ENCODE assay signal across 23 cellular contexts in the genomic region with DNA sequence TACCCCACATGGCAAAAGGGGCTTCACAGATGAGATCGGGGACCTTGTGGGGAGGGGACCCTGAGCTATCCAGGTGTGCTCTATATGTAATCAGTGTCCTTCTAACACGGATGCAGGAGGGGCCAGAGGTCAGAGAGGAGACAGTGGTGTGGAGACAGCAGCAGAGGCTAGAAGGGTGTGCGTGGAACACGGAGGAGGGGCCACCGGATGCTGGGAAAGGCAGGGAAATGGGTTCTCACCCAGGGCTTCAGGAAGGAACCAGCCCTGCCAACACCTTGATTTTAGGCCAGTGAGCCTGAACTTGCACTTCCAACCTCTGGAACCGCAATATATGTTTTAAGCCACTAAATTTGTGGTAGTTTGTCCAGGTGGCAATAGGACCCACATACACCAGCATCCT. TPM values are rescaled to one million over a fixed set of nuclear protein-coding genes. Genes with fewer than 3 reads are reported as not detected.
"Had no signal": no experiment of that assay in that cellular context is flagged by ENCODE, and none has a peak within 500 bp of the region (broad histone marks: within the 10 kb centered on the region; RNA-seq: fewer than 3 reads in every experiment).

No MANE protein-coding gene starts in this region.

- H3K9me3 Mint-ChIP-seq: activated CD4-positive, alpha-beta memory T cell treated with anti-CD3 and anti-CD28 coated beads, Interleukin-2, amount 10 ng/mL, durations not matched to agents 7 days and 5 days; activated T-cell treated with anti-CD3 and anti-CD28 coated beads, Interleukin-2, amount 50 U/mL, for 72 hours had no signal

- H3K4me1 Mint-ChIP-seq: activated CD4-positive, alpha-beta memory T cell treated with anti-CD3 and anti-CD28 coated beads, Interleukin-2, amount 10 ng/mL, durations not matched to agents 7 days and 5 days; activated CD4-positive, alpha-beta T cell treated with anti-CD3 and anti-CD28 coated beads for 36 hours had no signal

- H3K4me3 Mint-ChIP-seq: activated CD4-positive, alpha-beta memory T cell treated with anti-CD3 and anti-CD28 coated beads, Interleukin-2, amount 10 ng/mL, durations not matched to agents 7 days and 5 days; activated CD4-positive, alpha-beta T cell treated with anti-CD3 and anti-CD28 coated beads for 36 hours; activated T-cell treated with anti-CD3 and anti-CD28 coated beads, Interleukin-2, amount 50 U/mL, for 72 hours had no signal

- DNase-seq: activated CD4-positive, alpha-beta memory T cell treated with anti-CD3 and anti-CD28 coated beads, Interleukin-2, amount 10 ng/mL, durations not matched to agents 7 days and 5 days; activated CD4-positive, alpha-beta T cell treated with anti-CD3 and anti-CD28 coated beads for 36 hours; activated CD4-positive, alpha-beta T cell treated with anti-CD3 and anti-CD28 coated beads, Interleukin-2, amount 50 U/mL, for 1 hour; activated naive CD4-positive, alpha-beta T cell treated with anti-CD3 and anti-CD28 coated beads, Interleukin-2, amount 50 U/mL, for 16 hours; activated T-cell treated with anti-CD3 and anti-CD28 coated beads for 4 hours; activated T-cell treated with anti-CD3 and anti-CD28 coated beads, Interleukin-2, amount 50 U/mL, for 72 hours; amygdala; brain microvascular endothelial cell; cerebellar nuclear complex; Karpas-422; MM.1S; NCI-H1105; NCI-H146; NCI-H187 treated with DMSO at 0.1 percent for 48 hours; NCI-H2081 treated with DMSO at 0.1 percent for 48 hours; NCI-H446; NCI-H524; PC-3; T-helper 1 cell had no signal

- ATAC-seq: activated CD4-positive, alpha-beta T cell treated with anti-CD3 and anti-CD28 coated beads for 36 hours; activated T-cell treated with anti-CD3 and anti-CD28 coated beads, Interleukin-2, amount 50 U/mL, for 72 hours; K562; PC-3 had no signal

- H3K27ac Mint-ChIP-seq: activated CD4-positive, alpha-beta memory T cell treated with anti-CD3 and anti-CD28 coated beads, Interleukin-2, amount 10 ng/mL, durations not matched to agents 7 days and 5 days; activated CD4-positive, alpha-beta T cell treated with anti-CD3 and anti-CD28 coated beads for 36 hours; activated T-cell treated with anti-CD3 and anti-CD28 coated beads, Interleukin-2, amount 50 U/mL, for 72 hours had no signal

RNA-seq across cellular contexts. Expression of a gene that starts 4.6 kb away (rescaled TPM):
- total RNA-seq: activated CD4-positive, alpha-beta memory T cell treated with anti-CD3 and anti-CD28 coated beads, Interleukin-2, amount 10 ng/mL, durations not matched to agents 7 days and 5 days; activated CD4-positive, alpha-beta T cell treated with anti-CD3 and anti-CD28 coated beads for 36 hours; activated CD8-positive, alpha-beta memory T cell treated with anti-CD3 and anti-CD28 coated beads for 36 hours; activated T-cell treated with anti-CD3 and anti-CD28 coated beads, Interleukin-2, amount 50 U/mL, for 72 hours; cardiac muscle cell; K562; PC-3; T-helper 2 cell treated with Interferon-gamma antibody and Interleukin-4, amounts not matched to agents 100 ng/mL and 5 ng/mL, for 36 hours had no signal
